In the genomic region with DNA sequence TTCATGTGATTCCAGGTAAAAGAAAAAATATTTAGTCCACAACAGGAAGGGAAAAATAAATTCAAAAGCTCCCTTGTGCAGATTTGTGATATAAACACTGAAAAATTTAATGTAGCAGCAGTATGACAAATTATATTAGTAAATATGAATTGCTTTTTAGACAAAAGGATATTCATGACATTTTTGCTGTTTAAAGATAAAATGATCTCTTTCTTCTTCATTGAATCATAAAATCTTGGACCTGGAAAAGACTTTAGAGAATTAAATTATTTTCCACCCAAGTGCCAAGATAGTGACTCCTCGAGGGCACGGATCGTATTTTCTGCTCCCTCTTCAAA, we compare ENCODE assay signal across 1 cellular context.
TF ChIP-seq lines count a peak whose summit lies in the region.

No MANE protein-coding gene starts in this region.

TF ChIP-seq in SK-N-SH treated with all-trans-retinoic acid at 6 μM for 48 hours, 23 proteins besides CTCF, POLR2A, EP300 and RAD21 (continued from another document):
- TF ChIP-seq, protein P1, sequence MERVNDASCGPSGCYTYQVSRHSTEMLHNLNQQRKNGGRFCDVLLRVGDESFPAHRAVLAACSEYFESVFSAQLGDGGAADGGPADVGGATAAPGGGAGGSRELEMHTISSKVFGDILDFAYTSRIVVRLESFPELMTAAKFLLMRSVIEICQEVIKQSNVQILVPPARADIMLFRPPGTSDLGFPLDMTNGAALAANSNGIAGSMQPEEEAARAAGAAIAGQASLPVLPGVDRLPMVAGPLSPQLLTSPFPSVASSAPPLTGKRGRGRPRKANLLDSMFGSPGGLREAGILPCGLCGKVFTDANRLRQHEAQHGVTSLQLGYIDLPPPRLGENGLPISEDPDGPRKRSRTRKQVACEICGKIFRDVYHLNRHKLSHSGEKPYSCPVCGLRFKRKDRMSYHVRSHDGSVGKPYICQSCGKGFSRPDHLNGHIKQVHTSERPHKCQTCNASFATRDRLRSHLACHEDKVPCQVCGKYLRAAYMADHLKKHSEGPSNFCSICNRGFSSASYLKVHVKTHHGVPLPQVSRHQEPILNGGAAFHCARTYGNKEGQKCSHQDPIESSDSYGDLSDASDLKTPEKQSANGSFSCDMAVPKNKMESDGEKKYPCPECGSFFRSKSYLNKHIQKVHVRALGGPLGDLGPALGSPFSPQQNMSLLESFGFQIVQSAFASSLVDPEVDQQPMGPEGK (CRISPR knock-in tag; IDR thresholded peaks at IDR 0.05; ENCODE audit: borderline replicate concordance): no peak
